Comparison of ENCODE assay signal across 1 cellular context in genomic region chr14:68824517-68825347, GRCh38.
TF ChIP-seq lines count a peak whose summit lies in the region.

No MANE protein-coding gene starts in this region.

TF ChIP-seq in HEK293, 187 proteins besides CTCF, POLR2A, EP300 and RAD21 (continued from another document):
- TF ChIP-seq ZBTB10 (tag by site-specific recombination; IDR thresholded peaks at IDR 0.05) (peak; percentile 43; the same call in 1 of the 2 replicates), ZNF580 (tag by site-specific recombination; IDR thresholded peaks at IDR 0.05) (peak; percentile 79; the same call in 1 of the 2 replicates), HOXA7 (CRISPR knock-in tag; IDR thresholded peaks at IDR 0.05; ENCODE audit: borderline replicate concordance) (no peak)
